In genomic region chr3:55180161-55180560, GRCh38 we compare ENCODE assay signal across 21 cellular contexts.
"Had no signal": no experiment of that assay in that cellular context is flagged by ENCODE, and none has a peak within 500 bp of the region (broad histone marks: within the 10 kb centered on the region; RNA-seq: fewer than 3 reads in every experiment).

No MANE protein-coding gene starts in this region.

- H3K27me3 ChIP-seq: esophagus muscularis mucosa, neutrophil, right atrium auricular region, tibial artery had no signal

- ATAC-seq: activated CD4-positive, alpha-beta T cell treated with anti-CD3 and anti-CD28 coated beads for 36 hours; heart left ventricle; left ventricle myocardium superior; pancreas; stimulated activated effector memory CD8-positive, alpha-beta T cell treated with anti-CD3 and anti-CD28 coated beads, Interleukin-12 subunit alpha, Interleukin-12 subunit beta, amount 100 ng/mL, for 72 hours; stimulated activated naive CD8-positive, alpha-beta T cell treated with anti-CD3 and anti-CD28 coated beads, Interleukin-15, amount 100 ng/mL, for 72 hours had no signal

- H3K4me1 ChIP-seq: esophagus muscularis mucosa, heart left ventricle, pancreas, psoas muscle, right atrium auricular region, tibial artery had no signal

- H3K9me3 ChIP-seq: esophagus muscularis mucosa, heart left ventricle, neutrophil, pancreas, psoas muscle, right atrium auricular region, tibial artery had no signal

- DNase-seq: activated B cell treated with CpG ODN at 0.5 μM for 24 hours; activated CD4-positive, alpha-beta T cell treated with anti-CD3 and anti-CD28 coated beads for 36 hours; activated CD4-positive, alpha-beta T cell treated with anti-CD3 and anti-CD28 coated beads, Interleukin-2, amount 50 U/mL, for 48 hours; activated CD8-positive, alpha-beta memory T cell treated with anti-CD3 and anti-CD28 coated beads, Interleukin-2, amount 50 U/mL, for 48 hours; activated naive CD4-positive, alpha-beta T cell treated with anti-CD3 and anti-CD28 coated beads, Interleukin-2, amount 10 ng/mL, durations not matched to agents 7 days and 5 days; activated T-cell treated with anti-CD3 and anti-CD28 coated beads, Interleukin-2, amount 50 U/mL, for 48 hours; dermis blood vessel endothelial cell; heart left ventricle; left ventricle myocardium superior; mammary epithelial cell; pancreas; psoas muscle; stimulated activated CD4-positive, alpha-beta T cell treated with anti-CD3 and anti-CD28 coated beads, Interleukin-12 subunit alpha, Interleukin-12 subunit beta, amount 100 ng/mL, for 4 hours; stimulated activated naive CD8-positive, alpha-beta T cell treated with anti-CD3 and anti-CD28 coated beads, Interleukin-15, amount 100 ng/mL, for 72 hours; T-helper 9 cell; tibial artery had no signal

- H3K4me3 ChIP-seq: cardiac muscle cell, esophagus muscularis mucosa, heart left ventricle, pancreas, psoas muscle, right atrium auricular region, tibial artery had no signal

- H3K36me3 ChIP-seq: cardiac muscle cell, esophagus muscularis mucosa, heart left ventricle, neutrophil, pancreas, right atrium auricular region, tibial artery had no signal

- H3K27ac ChIP-seq: cardiac muscle cell, esophagus muscularis mucosa, heart left ventricle, neutrophil, pancreas, psoas muscle, right atrium auricular region, tibial artery had no signal
